In genomic region chr4:186743261-186743660, GRCh38 we compare ENCODE assay signal across 18 cellular contexts. TPM values are rescaled to one million over a fixed set of nuclear protein-coding genes. Genes with fewer than 3 reads are reported as not detected.
"Had no signal": no experiment of that assay in that cellular context is flagged by ENCODE, and none has a peak within 500 bp of the region (broad histone marks: within the 10 kb centered on the region; RNA-seq: fewer than 3 reads in every experiment).

No MANE protein-coding gene starts in this region.

- H3K36me3 Mint-ChIP-seq: activated CD8-positive, alpha-beta memory T cell treated with anti-CD3 and anti-CD28 coated beads, Interleukin-2, amount 10 ng/mL, durations not matched to agents 7 days and 5 days; activated naive CD4-positive, alpha-beta T cell treated with anti-CD3 and anti-CD28 coated beads, Interleukin-2, amount 10 ng/mL, durations not matched to agents 7 days and 5 days had no signal

- H3K9me3 ChIP-seq: body of pancreas, gastrocnemius medialis, left ventricle myocardium inferior, tibial nerve had no signal

- H3K27me3 Mint-ChIP-seq: activated CD4-positive, alpha-beta T cell treated with anti-CD3 and anti-CD28 coated beads, Interleukin-2, amount 10 ng/mL, durations not matched to agents 24 days and 14 days; activated CD8-positive, alpha-beta memory T cell treated with anti-CD3 and anti-CD28 coated beads, Interleukin-2, amount 10 ng/mL, durations not matched to agents 7 days and 5 days; activated CD8-positive, alpha-beta T cell treated with anti-CD3 and anti-CD28 coated beads for 36 hours; activated naive CD4-positive, alpha-beta T cell treated with anti-CD3 and anti-CD28 coated beads, Interleukin-2, amount 10 ng/mL, durations not matched to agents 7 days and 5 days; activated naive CD8-positive, alpha-beta T cell treated with anti-CD3 and anti-CD28 coated beads, Interleukin-2, amount 50 U/mL, for 24 hours; effector memory CD8-positive, alpha-beta T cell; stimulated activated naive CD8-positive, alpha-beta T cell treated with anti-CD3 and anti-CD28 coated beads, Interleukin-15, amount 100 ng/mL, for 72 hours had no signal

- H3K27ac Mint-ChIP-seq: activated CD4-positive, alpha-beta T cell treated with anti-CD3 and anti-CD28 coated beads, Interleukin-2, amount 10 ng/mL, durations not matched to agents 24 days and 14 days; activated CD8-positive, alpha-beta memory T cell treated with anti-CD3 and anti-CD28 coated beads, Interleukin-2, amount 10 ng/mL, durations not matched to agents 7 days and 5 days; activated CD8-positive, alpha-beta T cell treated with anti-CD3 and anti-CD28 coated beads for 36 hours; activated naive CD4-positive, alpha-beta T cell treated with anti-CD3 and anti-CD28 coated beads, Interleukin-2, amount 10 ng/mL, durations not matched to agents 7 days and 5 days; activated naive CD8-positive, alpha-beta T cell treated with anti-CD3 and anti-CD28 coated beads, Interleukin-2, amount 50 U/mL, for 24 hours; effector memory CD8-positive, alpha-beta T cell; stimulated activated naive CD8-positive, alpha-beta T cell treated with anti-CD3 and anti-CD28 coated beads, Interleukin-15, amount 100 ng/mL, for 72 hours had no signal

- H3K27me3 ChIP-seq: body of pancreas, gastrocnemius medialis, tibial nerve had no signal

- H3K4me3 Mint-ChIP-seq: activated CD4-positive, alpha-beta T cell treated with anti-CD3 and anti-CD28 coated beads, Interleukin-2, amount 10 ng/mL, durations not matched to agents 24 days and 14 days; activated CD8-positive, alpha-beta memory T cell treated with anti-CD3 and anti-CD28 coated beads, Interleukin-2, amount 10 ng/mL, durations not matched to agents 7 days and 5 days; activated CD8-positive, alpha-beta T cell treated with anti-CD3 and anti-CD28 coated beads for 36 hours; activated naive CD4-positive, alpha-beta T cell treated with anti-CD3 and anti-CD28 coated beads, Interleukin-2, amount 10 ng/mL, durations not matched to agents 7 days and 5 days; activated naive CD8-positive, alpha-beta T cell treated with anti-CD3 and anti-CD28 coated beads, Interleukin-2, amount 50 U/mL, for 24 hours; effector memory CD8-positive, alpha-beta T cell; stimulated activated naive CD8-positive, alpha-beta T cell treated with anti-CD3 and anti-CD28 coated beads, Interleukin-15, amount 100 ng/mL, for 72 hours had no signal

- H3K4me1 ChIP-seq: body of pancreas, gastrocnemius medialis, left ventricle myocardium inferior had no signal

- ATAC-seq: activated CD8-positive, alpha-beta memory T cell treated with anti-CD3 and anti-CD28 coated beads, Interleukin-2, amount 10 ng/mL, durations not matched to agents 7 days and 5 days; activated CD8-positive, alpha-beta T cell treated with anti-CD3 and anti-CD28 coated beads for 36 hours; activated naive CD8-positive, alpha-beta T cell treated with anti-CD3 and anti-CD28 coated beads, Interleukin-2, amount 50 U/mL, for 24 hours; body of pancreas; effector memory CD8-positive, alpha-beta T cell; esophagus mucosa; gastrocnemius medialis; stimulated activated naive CD8-positive, alpha-beta T cell treated with anti-CD3 and anti-CD28 coated beads, Interleukin-15, amount 100 ng/mL, for 72 hours had no signal

- H3K4me1 Mint-ChIP-seq: activated CD4-positive, alpha-beta T cell treated with anti-CD3 and anti-CD28 coated beads, Interleukin-2, amount 10 ng/mL, durations not matched to agents 24 days and 14 days; activated CD8-positive, alpha-beta memory T cell treated with anti-CD3 and anti-CD28 coated beads, Interleukin-2, amount 10 ng/mL, durations not matched to agents 7 days and 5 days; activated naive CD4-positive, alpha-beta T cell treated with anti-CD3 and anti-CD28 coated beads, Interleukin-2, amount 10 ng/mL, durations not matched to agents 7 days and 5 days; activated naive CD8-positive, alpha-beta T cell treated with anti-CD3 and anti-CD28 coated beads, Interleukin-2, amount 50 U/mL, for 24 hours; stimulated activated naive CD8-positive, alpha-beta T cell treated with anti-CD3 and anti-CD28 coated beads, Interleukin-15, amount 100 ng/mL, for 72 hours had no signal

- H3K27ac ChIP-seq: body of pancreas, dorsolateral prefrontal cortex, gastrocnemius medialis, left ventricle myocardium inferior, tibial nerve had no signal

- DNase-seq: activated CD4-positive, alpha-beta T cell treated with anti-CD3 and anti-CD28 coated beads, Interleukin-2, amount 10 ng/mL, durations not matched to agents 24 days and 14 days; activated CD8-positive, alpha-beta memory T cell treated with anti-CD3 and anti-CD28 coated beads, Interleukin-2, amount 10 ng/mL, durations not matched to agents 7 days and 5 days; activated CD8-positive, alpha-beta T cell treated with anti-CD3 and anti-CD28 coated beads for 36 hours; activated effector memory CD4-positive, alpha-beta T cell treated with anti-CD3 and anti-CD28 coated beads, Interleukin-2, amount 50 U/mL, for 16 hours; activated naive CD4-positive, alpha-beta T cell treated with anti-CD3 and anti-CD28 coated beads, Interleukin-2, amount 10 ng/mL, durations not matched to agents 7 days and 5 days; activated naive CD8-positive, alpha-beta T cell treated with anti-CD3 and anti-CD28 coated beads, Interleukin-2, amount 50 U/mL, for 24 hours; activated T-cell treated with anti-CD3 and anti-CD28 coated beads for 4 hours; body of pancreas; effector memory CD8-positive, alpha-beta T cell; gastrocnemius medialis; left ventricle myocardium inferior; occipital lobe; retina; stimulated activated CD4-positive, alpha-beta T cell treated with anti-CD3 and anti-CD28 coated beads, Interleukin-12 subunit alpha, Interleukin-12 subunit beta, amount 100 ng/mL, for 4 hours; stimulated activated naive CD8-positive, alpha-beta T cell treated with anti-CD3 and anti-CD28 coated beads, Interleukin-15, amount 100 ng/mL, for 72 hours had no signal

- H3K4me3 ChIP-seq: body of pancreas, dorsolateral prefrontal cortex, gastrocnemius medialis, left ventricle myocardium inferior, tibial nerve had no signal

- H3K9me3 Mint-ChIP-seq: activated CD4-positive, alpha-beta T cell treated with anti-CD3 and anti-CD28 coated beads, Interleukin-2, amount 10 ng/mL, durations not matched to agents 24 days and 14 days; activated CD8-positive, alpha-beta T cell treated with anti-CD3 and anti-CD28 coated beads for 36 hours; activated naive CD4-positive, alpha-beta T cell treated with anti-CD3 and anti-CD28 coated beads, Interleukin-2, amount 10 ng/mL, durations not matched to agents 7 days and 5 days; stimulated activated naive CD8-positive, alpha-beta T cell treated with anti-CD3 and anti-CD28 coated beads, Interleukin-15, amount 100 ng/mL, for 72 hours had no signal

RNA-seq across cellular contexts. Expression of gene FAT1, which starts 19.6 kb away (rescaled TPM):
- total RNA-seq: activated CD8-positive, alpha-beta T cell treated with anti-CD3 and anti-CD28 coated beads for 36 hours had no signal
